ENCODE assay signal across 15 cellular contexts in genomic region chr7:47498229-47499056, GRCh38.
DNase-seq lines count a peak whose midpoint lies in the region; ATAC-seq and TF ChIP-seq lines count a peak whose summit lies in the region.
"Had no signal": no experiment of that assay in that cellular context is flagged by ENCODE, and none has a peak within 500 bp of the region (broad histone marks: within the 10 kb centered on the region; RNA-seq: fewer than 3 reads in every experiment).

No MANE protein-coding gene starts in this region.

- peak overlapping the region; percentile 84 to 98 (median 92); a peak in 21 of 22 replicates for H3K4me2 ChIP-seq in BLaER1 treated with 17β-estradiol and CSF1 and Interleukin-3, amounts not matched to agents 10 nM and 100 nM
- peak overlapping the region; percentile 13 for H3K4me2 ChIP-seq in SU-DHL-6 (ENCODE audit: low read depth, low read length, poor library complexity, severe bottlenecking)

- DNase-seq in left lobe of liver (ENCODE audit: low spot score) (peak; percentile 87), retinal pigment epithelial cell (ENCODE audit: low read depth) (peak; percentile 69), SHP77 (lab: John Stamatoyannopoulos, UW) (no peak), NCI-H526 (lab: John Stamatoyannopoulos, UW) (no peak), amniotic stem cell (lab: John Stamatoyannopoulos, UW) (no peak)
- DNase-seq: activated CD8-positive, alpha-beta memory T cell treated with anti-CD3 and anti-CD28 coated beads for 24 hours; activated gamma-delta T cell treated with Interleukin-2 at 50 U/mL for 16 hours; NCI-H1105 treated with DMSO at 0.1 percent for 48 hours; stimulated activated naive CD8-positive, alpha-beta T cell treated with anti-CD3 and anti-CD28 coated beads, Interleukin-15, amount 100 ng/mL, for 72 hours had no signal

- ATAC-seq in left lobe of liver (peak; percentile 55), GM19324 (IDR thresholded peaks at IDR 0.05; ENCODE audit: low FRiP score, unreplicated experiment) (no peak)
- ATAC-seq: Right ventricle myocardium inferior; stimulated activated naive CD8-positive, alpha-beta T cell treated with anti-CD3 and anti-CD28 coated beads, Interleukin-15, amount 100 ng/mL, for 72 hours had no signal

- H3K27me3 ChIP-seq in BLaER1 treated with 17β-estradiol and CSF1 and Interleukin-3, amounts not matched to agents 10 nM and 100 nM, result no peaks in the 10 kb centered on the region
- H3K27me3 ChIP-seq in SU-DHL-6 (ENCODE audit: low read length), result no peaks in the 10 kb centered on the region
- H3K27me3 ChIP-seq: cardiac muscle cell had no signal

- H3K9me3 ChIP-seq in BLaER1 treated with 17β-estradiol and CSF1 and Interleukin-3, amounts not matched to agents 10 nM and 100 nM (replicated peaks in 1 of 11), result no peaks in the 10 kb centered on the region
- no peaks in the 10 kb centered on the region for H3K9me3 ChIP-seq in SU-DHL-6 (ENCODE audit: insufficient read depth, low read length)

- H4K20me1 ChIP-seq in BLaER1 treated with 17β-estradiol and CSF1 and Interleukin-3, amounts not matched to agents 10 nM and 100 nM, result peaks cover 0 to 13% (median 8%) of the 10 kb centered on the region in 11 experiments; a peak in 10 of 22 replicates
- H4K20me1 ChIP-seq in SU-DHL-6 (ENCODE audit: low read depth, low read length), result no peaks in the 10 kb centered on the region

- no peaks in the 10 kb centered on the region for H3K9me2 ChIP-seq in SU-DHL-6 (replicated peaks; ENCODE audit: insufficient read depth, low read length)

- no peak for TF ChIP-seq CTCF in SU-DHL-6 (IDR thresholded peaks at IDR 0.05; ENCODE audit: insufficient read depth, low read length, poor library complexity, severe bottlenecking)
- TF ChIP-seq CTCF in retinal pigment epithelial cell (conservative IDR thresholded peaks at IDR 0.05; ENCODE audit: low read depth, low read length), result no peak

- peaks cover 28% of the 10 kb centered on the region; the same call in 1 of the 2 replicates for H3K79me2 ChIP-seq in SU-DHL-6 (ENCODE audit: insufficient read depth, low read length)

- H3K4me3 ChIP-seq in BLaER1 treated with 17β-estradiol and CSF1 and Interleukin-3, amounts not matched to agents 10 nM and 100 nM, result no peak overlapping the region
- H3K4me3 ChIP-seq in SU-DHL-6 (ENCODE audit: insufficient read depth, low read length, poor library complexity, severe bottlenecking), result no peak overlapping the region
- no peak overlapping the region for H3K4me3 ChIP-seq in retinal pigment epithelial cell (ENCODE audit: low read length)
- H3K4me3 ChIP-seq: cardiac muscle cell had no signal

- H3K4me1 ChIP-seq in BLaER1 treated with 17β-estradiol and CSF1 and Interleukin-3, amounts not matched to agents 10 nM and 100 nM, result peaks cover 92 to 100% (median 97%) of the 10 kb centered on the region in 10 experiments

- peak overlapping the region in 10 of 11 experiments; percentile 29 to 91 (median 78); a peak in 16 of 22 replicates for H3K27ac ChIP-seq in BLaER1 treated with 17β-estradiol and CSF1 and Interleukin-3, amounts not matched to agents 10 nM and 100 nM
- H3K27ac ChIP-seq in SU-DHL-6 (ENCODE audit: low read depth, low read length), result peak overlapping the region; percentile 33
- H3K27ac ChIP-seq: cardiac muscle cell, epithelial cell of prostate had no signal

- H2AFZ ChIP-seq in SU-DHL-6 (ENCODE audit: low read depth, low read length, severe bottlenecking), result no peak overlapping the region

- H3F3A ChIP-seq in SU-DHL-6 (ENCODE audit: insufficient read depth), result no peaks in the 10 kb centered on the region

- H3K9ac ChIP-seq in BLaER1 treated with 17β-estradiol and CSF1 and Interleukin-3, amounts not matched to agents 10 nM and 100 nM, result peak overlapping the region in 7 of 11 experiments; percentile 14 to 83 (median 74); a peak in 8 of 22 replicates
- H3K9ac ChIP-seq in SU-DHL-6 (ENCODE audit: low read length), result peak overlapping the region; percentile 6; the same call in 1 of the 2 replicates

- peaks cover 0 to 23% (median 0%) of the 10 kb centered on the region in 11 experiments; a peak in 5 of 22 replicates for H3K36me3 ChIP-seq in BLaER1 treated with 17β-estradiol and CSF1 and Interleukin-3, amounts not matched to agents 10 nM and 100 nM
- no peaks in the 10 kb centered on the region for H3K36me3 ChIP-seq in SU-DHL-6 (ENCODE audit: low read length)
- H3K36me3 ChIP-seq: cardiac muscle cell had no signal

Comparison
In these comparisons a context has a peak if more than half of its experiments do, and no peak if none do; other contexts are left out.
1. DNase-seq: peak in left lobe of liver (single experiment) and retinal pigment epithelial cell (single experiment); none in SHP77 (0 of 2), NCI-H526 (0 of 2) and amniotic stem cell (single experiment).